ENCODE assay signal across 7 cellular contexts in genomic region chr6:82524031-82524430, GRCh38.
"Had no signal": no experiment of that assay in that cellular context is flagged by ENCODE, and none has a peak within 500 bp of the region (broad histone marks: within the 10 kb centered on the region; RNA-seq: fewer than 3 reads in every experiment).

No MANE protein-coding gene starts in this region.

- H3K27ac Mint-ChIP-seq: HFFc6 had no signal

- H2AFZ ChIP-seq: GM23248 had no signal

- H3K36me3 ChIP-seq: HAP-1 had no signal

- H3K9me3 Mint-ChIP-seq: HFFc6 had no signal

- H3K9me3 ChIP-seq: HAP-1 had no signal

- H3K4me3 Mint-ChIP-seq: HFFc6 had no signal

- H3K27ac ChIP-seq: GM23248 had no signal

- DNase-seq: GM23248, H7, HFFc6, IMR-90 had no signal

- ATAC-seq: HCT116, K562 had no signal

- H3K4me3 ChIP-seq: GM23248, HAP-1, K562 had no signal

- H3K4me1 ChIP-seq: HAP-1 had no signal

- H3K9ac ChIP-seq: GM23248 had no signal
